10 cellular contexts compared by ENCODE assay signal in the genomic region with DNA sequence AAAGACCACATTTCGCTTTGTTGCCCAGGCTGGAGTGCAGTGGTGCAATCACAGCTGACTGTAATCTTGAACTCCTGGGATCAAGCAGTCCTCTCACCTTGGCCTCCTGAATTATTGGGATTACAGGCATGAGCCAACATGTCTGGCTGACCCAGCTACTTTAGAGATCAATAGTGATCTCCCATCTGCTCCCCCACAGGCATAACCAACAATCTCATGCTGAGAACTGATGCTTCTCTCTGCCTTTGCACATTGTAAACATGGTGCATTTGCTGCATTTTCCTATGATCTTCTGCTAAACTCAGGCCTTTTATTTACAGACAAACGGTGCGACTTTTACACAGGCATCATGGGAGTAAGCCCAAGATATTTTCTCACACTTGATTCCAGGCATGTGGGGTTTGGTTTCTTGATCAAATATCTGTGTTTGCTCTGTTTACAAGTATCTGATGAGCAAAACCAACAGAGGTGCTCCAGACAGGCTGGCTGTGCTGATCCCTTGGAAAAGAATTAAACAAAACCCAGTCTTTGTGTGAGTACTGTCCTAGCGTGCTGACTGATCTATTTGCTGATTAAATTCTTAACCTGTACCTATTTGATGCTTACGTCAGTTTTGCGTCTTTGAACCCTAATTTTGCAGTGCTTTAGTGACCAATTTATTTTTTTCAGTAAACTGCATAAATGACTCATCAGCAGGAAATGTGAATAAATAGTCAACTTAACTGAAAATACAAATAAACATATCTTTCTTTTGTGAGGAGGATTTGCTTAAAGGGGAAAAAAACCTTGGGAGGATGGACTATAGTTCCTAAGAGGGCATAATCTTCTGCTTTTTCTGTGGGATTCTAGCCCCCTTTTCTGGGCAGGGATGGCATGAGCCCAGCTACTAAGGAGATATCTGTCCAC.
A peak's percentile ranks its signal among the peaks of the same experiment; 100 is the strongest.
DNase-seq lines count a peak whose midpoint lies in the region; ATAC-seq and TF ChIP-seq lines count a peak whose summit lies in the region.
"Had no signal": no experiment of that assay in that cellular context is flagged by ENCODE, and none has a peak within 500 bp of the region (broad histone marks: within the 10 kb centered on the region; RNA-seq: fewer than 3 reads in every experiment).

No MANE protein-coding gene starts in this region.

- POLR2A ChIA-PET in activated CD4-positive, alpha-beta memory T cell treated with anti-CD3 and anti-CD28 coated beads for 36 hours (lab: Charles Lee), result no interaction called here

- no peaks in the 10 kb centered on the region for H3K9me2 ChIP-seq in Karpas-422 (replicated peaks; ENCODE audit: insufficient read depth, low read length)

- H3K9me3 ChIP-seq in Karpas-422 (ENCODE audit: low read length), result no peaks in the 10 kb centered on the region
- no peaks in the 10 kb centered on the region for H3K9me3 ChIP-seq in right lobe of liver

- H3K4me3 Mint-ChIP-seq in activated CD4-positive, alpha-beta memory T cell treated with anti-CD3 and anti-CD28 coated beads for 36 hours, result no peak overlapping the region
- H3K4me3 Mint-ChIP-seq: activated T-helper 1 cell treated with anti-CD3 and anti-CD28 coated beads, Interleukin-12 subunit alpha, Interleukin-12 subunit beta, Interleukin-2, Interleukin-4 antibody, amounts not matched to agents 30 ng/mL and 10 ng/mL and 1 ng/mL, durations not matched to agents 14 hours and 24 hours and 36 hours had no signal

- TF ChIP-seq CTCF in right lobe of liver (IDR thresholded peaks at IDR 0.05), result no peak

- H2AFZ ChIP-seq in Karpas-422 (ENCODE audit: low read length), result peak overlapping the region; percentile 54

- H3K36me3 ChIP-seq in Karpas-422 (ENCODE audit: insufficient read depth, low read length), result no peaks in the 10 kb centered on the region
- H3K36me3 ChIP-seq in right lobe of liver, result no peaks in the 10 kb centered on the region

- no peaks in the 10 kb centered on the region for H3K79me2 ChIP-seq in Karpas-422 (ENCODE audit: low read length)

- ATAC-seq in right lobe of liver (peak; percentile 68 to 81 (median 73)), GM18519 (IDR thresholded peaks at IDR 0.05; ENCODE audit: low FRiP score, unreplicated experiment) (no peak), GM21360 (IDR thresholded peaks at IDR 0.05; ENCODE audit: unreplicated experiment) (no peak)

- 17% methylated on average over 6 of the region's 6 CpGs for WGBS in right lobe of liver (ENCODE audit: insufficient coverage, low coverage, low lambda C conversion rate, missing lambda C conversion rate)

- H3K36me3 Mint-ChIP-seq in activated CD4-positive, alpha-beta memory T cell treated with anti-CD3 and anti-CD28 coated beads for 36 hours, result no peaks in the 10 kb centered on the region

- intact Hi-C loops in activated CD4-positive, alpha-beta memory T cell treated with anti-CD3 and anti-CD28 coated beads for 36 hours (cut with micrococcal nuclease), result loop anchor here (1.0 kb wide), 1 partner anchor 10 kb away; no protein-coding TSS in a partner anchor
- intact Hi-C loops in right lobe of liver (cut with DNase I), result no loop called here

- no peak overlapping the region for H3K9ac ChIP-seq in Karpas-422 (ENCODE audit: low read length)
- H3K9ac ChIP-seq: KMS-11 had no signal

- no peaks in the 10 kb centered on the region for H4K20me1 ChIP-seq in Karpas-422 (ENCODE audit: insufficient read depth, low read depth, low read length)

- no peak overlapping the region for H3K4me3 ChIP-seq in Karpas-422 (ENCODE audit: low read length)
- H3K4me3 ChIP-seq in right lobe of liver, result no peak overlapping the region

- peaks cover 2% of the 10 kb centered on the region for H3K9me3 Mint-ChIP-seq in activated CD4-positive, alpha-beta memory T cell treated with anti-CD3 and anti-CD28 coated beads for 36 hours

- peaks cover 1% of the 10 kb centered on the region for H3K27me3 Mint-ChIP-seq in activated CD4-positive, alpha-beta memory T cell treated with anti-CD3 and anti-CD28 coated beads for 36 hours

- in situ Hi-C loops in KBM-7 (cut with MboI; ENCODE audit: low pct_unique_long_range_greater_than_20kb, low sequenced_read_pairs), result no loop called here

- peak; percentile 13 for TF ChIP-seq POLR2A in right lobe of liver (IDR thresholded peaks at IDR 0.05)

- no peak overlapping the region for H3K4me2 ChIP-seq in Karpas-422 (ENCODE audit: low read depth, low read length, poor library complexity, severe bottlenecking)
- H3K4me2 ChIP-seq: KMS-11 had no signal

- H3K4me1 ChIP-seq in Karpas-422 (ENCODE audit: low read length) (peaks cover 44% of the 10 kb centered on the region), right lobe of liver (peaks cover 0 to 30% (median 10%) of the 10 kb centered on the region in 4 donors)

- DNase-seq in ELR (ENCODE audit: low read depth), result peak; percentile 85
- peak; percentile 31 for DNase-seq in Karpas-422
- DNase-seq in activated CD4-positive, alpha-beta memory T cell treated with anti-CD3 and anti-CD28 coated beads for 36 hours, result no peak
- DNase-seq in right lobe of liver, result no peak
- no peak for DNase-seq in superior temporal gyrus (ENCODE audit: extremely low spot score)
- DNase-seq in KBM-7, result no peak

- peak overlapping the region; percentile 91 for H3K27ac ChIP-seq in Karpas-422 (ENCODE audit: low read length)
- H3K27ac ChIP-seq in right lobe of liver, result peak overlapping the region; percentile 2 to 68 (median 33)
- H3K27ac ChIP-seq: KMS-11 had no signal

- peak overlapping the region; percentile 3 for H3K27ac Mint-ChIP-seq in activated CD4-positive, alpha-beta memory T cell treated with anti-CD3 and anti-CD28 coated beads for 36 hours
- H3K27ac Mint-ChIP-seq: activated T-helper 1 cell treated with anti-CD3 and anti-CD28 coated beads, Interleukin-12 subunit alpha, Interleukin-12 subunit beta, Interleukin-2, Interleukin-4 antibody, amounts not matched to agents 30 ng/mL and 10 ng/mL and 1 ng/mL, durations not matched to agents 14 hours and 24 hours and 36 hours had no signal

- H3K4me1 Mint-ChIP-seq in activated CD4-positive, alpha-beta memory T cell treated with anti-CD3 and anti-CD28 coated beads for 36 hours (ENCODE audit: low read depth), result peaks cover 22% of the 10 kb centered on the region

- H3K27me3 ChIP-seq in Karpas-422 (ENCODE audit: low read length) (no peaks in the 10 kb centered on the region), right lobe of liver (no peaks in the 10 kb centered on the region)

- CTCF ChIA-PET in activated CD4-positive, alpha-beta memory T cell treated with anti-CD3 and anti-CD28 coated beads for 36 hours (lab: Charles Lee), result interaction anchor here (0.6 kb wide), 1 partner anchor 257 kb away, joined by 4 read pairs; no protein-coding TSS in a partner anchor

Comparison
In these comparisons a context has a peak if more than half of its experiments do, and no peak if none do; other contexts are left out.
1. DNase-seq: peak in ELR (single experiment) and Karpas-422 (single experiment); none in activated CD4-positive, alpha-beta memory T cell treated with anti-CD3 and anti-CD28 coated beads for 36 hours (single experiment), right lobe of liver (0 of 3), superior temporal gyrus (single experiment) and KBM-7 (single experiment).
2. ATAC-seq: peak in right lobe of liver (4 of 4); none in GM18519 (single experiment) and GM21360 (single experiment).